1 cellular context compared by ENCODE assay signal in the genomic region with DNA sequence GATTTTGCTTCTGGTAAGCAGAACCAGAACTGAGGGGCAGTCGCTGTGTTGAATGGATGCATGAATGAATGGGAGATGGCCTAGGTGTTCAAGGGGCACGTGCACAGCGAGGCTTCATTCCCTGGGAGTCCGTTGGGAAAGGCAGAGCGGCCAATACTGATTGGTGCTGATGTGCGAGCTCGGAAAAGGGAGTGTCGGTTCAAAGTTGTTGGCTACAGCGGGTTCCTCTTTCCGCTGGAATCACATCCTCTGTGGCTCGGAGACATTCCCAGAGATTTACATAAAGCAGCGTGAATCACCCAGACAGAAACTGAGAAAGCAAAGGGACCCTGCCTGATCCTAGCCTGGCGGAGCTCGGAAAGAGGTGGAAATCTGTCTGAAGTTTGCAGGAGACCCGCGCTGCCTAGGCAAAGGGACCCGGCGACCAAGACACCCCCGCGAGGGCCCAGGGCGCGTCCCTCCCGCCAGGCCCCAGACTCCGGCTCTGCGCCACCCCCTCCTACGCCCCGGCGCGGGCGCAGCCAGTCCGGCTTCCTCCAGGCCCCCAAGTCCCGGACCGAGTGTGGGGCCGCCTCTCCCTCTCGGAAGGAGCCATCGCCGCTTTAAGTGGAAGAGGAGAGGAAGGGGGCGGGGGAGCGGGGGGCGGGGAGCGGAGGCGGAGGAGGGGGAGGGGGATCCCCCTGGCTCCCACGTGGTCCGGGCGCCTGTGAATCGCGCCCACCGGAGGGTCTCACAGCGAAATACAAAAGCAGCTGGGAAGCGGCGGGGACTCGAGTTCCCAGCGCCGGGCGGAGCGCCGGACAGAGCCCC.
TF ChIP-seq lines count a peak whose summit lies in the region.

A gene with protein sequence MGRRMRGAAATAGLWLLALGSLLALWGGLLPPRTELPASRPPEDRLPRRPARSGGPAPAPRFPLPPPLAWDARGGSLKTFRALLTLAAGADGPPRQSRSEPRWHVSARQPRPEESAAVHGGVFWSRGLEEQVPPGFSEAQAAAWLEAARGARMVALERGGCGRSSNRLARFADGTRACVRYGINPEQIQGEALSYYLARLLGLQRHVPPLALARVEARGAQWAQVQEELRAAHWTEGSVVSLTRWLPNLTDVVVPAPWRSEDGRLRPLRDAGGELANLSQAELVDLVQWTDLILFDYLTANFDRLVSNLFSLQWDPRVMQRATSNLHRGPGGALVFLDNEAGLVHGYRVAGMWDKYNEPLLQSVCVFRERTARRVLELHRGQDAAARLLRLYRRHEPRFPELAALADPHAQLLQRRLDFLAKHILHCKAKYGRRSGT (plus strand): TSS at position 774 of the 810 bp plus-strand sequence. CDS start 177 bp downstream, outside the sequence.

TF ChIP-seq in WTC11, 78 proteins besides CTCF, POLR2A, EP300 and RAD21 (continued from another document):
- TF ChIP-seq, protein P1, sequence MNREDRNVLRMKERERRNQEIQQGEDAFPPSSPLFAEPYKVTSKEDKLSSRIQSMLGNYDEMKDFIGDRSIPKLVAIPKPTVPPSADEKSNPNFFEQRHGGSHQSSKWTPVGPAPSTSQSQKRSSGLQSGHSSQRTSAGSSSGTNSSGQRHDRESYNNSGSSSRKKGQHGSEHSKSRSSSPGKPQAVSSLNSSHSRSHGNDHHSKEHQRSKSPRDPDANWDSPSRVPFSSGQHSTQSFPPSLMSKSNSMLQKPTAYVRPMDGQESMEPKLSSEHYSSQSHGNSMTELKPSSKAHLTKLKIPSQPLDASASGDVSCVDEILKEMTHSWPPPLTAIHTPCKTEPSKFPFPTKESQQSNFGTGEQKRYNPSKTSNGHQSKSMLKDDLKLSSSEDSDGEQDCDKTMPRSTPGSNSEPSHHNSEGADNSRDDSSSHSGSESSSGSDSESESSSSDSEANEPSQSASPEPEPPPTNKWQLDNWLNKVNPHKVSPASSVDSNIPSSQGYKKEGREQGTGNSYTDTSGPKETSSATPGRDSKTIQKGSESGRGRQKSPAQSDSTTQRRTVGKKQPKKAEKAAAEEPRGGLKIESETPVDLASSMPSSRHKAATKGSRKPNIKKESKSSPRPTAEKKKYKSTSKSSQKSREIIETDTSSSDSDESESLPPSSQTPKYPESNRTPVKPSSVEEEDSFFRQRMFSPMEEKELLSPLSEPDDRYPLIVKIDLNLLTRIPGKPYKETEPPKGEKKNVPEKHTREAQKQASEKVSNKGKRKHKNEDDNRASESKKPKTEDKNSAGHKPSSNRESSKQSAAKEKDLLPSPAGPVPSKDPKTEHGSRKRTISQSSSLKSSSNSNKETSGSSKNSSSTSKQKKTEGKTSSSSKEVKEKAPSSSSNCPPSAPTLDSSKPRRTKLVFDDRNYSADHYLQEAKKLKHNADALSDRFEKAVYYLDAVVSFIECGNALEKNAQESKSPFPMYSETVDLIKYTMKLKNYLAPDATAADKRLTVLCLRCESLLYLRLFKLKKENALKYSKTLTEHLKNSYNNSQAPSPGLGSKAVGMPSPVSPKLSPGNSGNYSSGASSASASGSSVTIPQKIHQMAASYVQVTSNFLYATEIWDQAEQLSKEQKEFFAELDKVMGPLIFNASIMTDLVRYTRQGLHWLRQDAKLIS (CRISPR knock-in tag; IDR thresholded peaks at IDR 0.05; ENCODE audit: borderline replicate concordance): no peak
- TF ChIP-seq ZNF317 (CRISPR knock-in tag; IDR thresholded peaks at IDR 0.05; ENCODE audit: borderline replicate concordance, low read depth): no peak
- TF ChIP-seq, protein P2, sequence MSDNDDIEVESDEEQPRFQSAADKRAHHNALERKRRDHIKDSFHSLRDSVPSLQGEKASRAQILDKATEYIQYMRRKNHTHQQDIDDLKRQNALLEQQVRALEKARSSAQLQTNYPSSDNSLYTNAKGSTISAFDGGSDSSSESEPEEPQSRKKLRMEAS (CRISPR knock-in tag; IDR thresholded peaks at IDR 0.05): peak; percentile 98
- TF ChIP-seq, protein P3, sequence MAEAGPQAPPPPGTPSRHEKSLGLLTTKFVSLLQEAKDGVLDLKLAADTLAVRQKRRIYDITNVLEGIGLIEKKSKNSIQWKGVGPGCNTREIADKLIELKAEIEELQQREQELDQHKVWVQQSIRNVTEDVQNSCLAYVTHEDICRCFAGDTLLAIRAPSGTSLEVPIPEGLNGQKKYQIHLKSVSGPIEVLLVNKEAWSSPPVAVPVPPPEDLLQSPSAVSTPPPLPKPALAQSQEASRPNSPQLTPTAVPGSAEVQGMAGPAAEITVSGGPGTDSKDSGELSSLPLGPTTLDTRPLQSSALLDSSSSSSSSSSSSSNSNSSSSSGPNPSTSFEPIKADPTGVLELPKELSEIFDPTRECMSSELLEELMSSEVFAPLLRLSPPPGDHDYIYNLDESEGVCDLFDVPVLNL (CRISPR knock-in tag; IDR thresholded peaks at IDR 0.05; ENCODE audit: borderline replicate concordance, low read depth): peak; percentile 46; the same call in 1 of the 2 replicates
- TF ChIP-seq EMX1 (CRISPR knock-in tag; IDR thresholded peaks at IDR 0.05): no peak
- TF ChIP-seq NR1H2 (CRISPR knock-in tag; IDR thresholded peaks at IDR 0.05): no peak
- TF ChIP-seq, protein P4, sequence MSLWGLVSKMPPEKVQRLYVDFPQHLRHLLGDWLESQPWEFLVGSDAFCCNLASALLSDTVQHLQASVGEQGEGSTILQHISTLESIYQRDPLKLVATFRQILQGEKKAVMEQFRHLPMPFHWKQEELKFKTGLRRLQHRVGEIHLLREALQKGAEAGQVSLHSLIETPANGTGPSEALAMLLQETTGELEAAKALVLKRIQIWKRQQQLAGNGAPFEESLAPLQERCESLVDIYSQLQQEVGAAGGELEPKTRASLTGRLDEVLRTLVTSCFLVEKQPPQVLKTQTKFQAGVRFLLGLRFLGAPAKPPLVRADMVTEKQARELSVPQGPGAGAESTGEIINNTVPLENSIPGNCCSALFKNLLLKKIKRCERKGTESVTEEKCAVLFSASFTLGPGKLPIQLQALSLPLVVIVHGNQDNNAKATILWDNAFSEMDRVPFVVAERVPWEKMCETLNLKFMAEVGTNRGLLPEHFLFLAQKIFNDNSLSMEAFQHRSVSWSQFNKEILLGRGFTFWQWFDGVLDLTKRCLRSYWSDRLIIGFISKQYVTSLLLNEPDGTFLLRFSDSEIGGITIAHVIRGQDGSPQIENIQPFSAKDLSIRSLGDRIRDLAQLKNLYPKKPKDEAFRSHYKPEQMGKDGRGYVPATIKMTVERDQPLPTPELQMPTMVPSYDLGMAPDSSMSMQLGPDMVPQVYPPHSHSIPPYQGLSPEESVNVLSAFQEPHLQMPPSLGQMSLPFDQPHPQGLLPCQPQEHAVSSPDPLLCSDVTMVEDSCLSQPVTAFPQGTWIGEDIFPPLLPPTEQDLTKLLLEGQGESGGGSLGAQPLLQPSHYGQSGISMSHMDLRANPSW (CRISPR knock-in tag; conservative IDR thresholded peaks at IDR 0.05; ENCODE audit: low read depth): no peak
- peak; percentile 70 for TF ChIP-seq SP1 (CRISPR knock-in tag; conservative IDR thresholded peaks at IDR 0.05)
- TF ChIP-seq, protein P5, sequence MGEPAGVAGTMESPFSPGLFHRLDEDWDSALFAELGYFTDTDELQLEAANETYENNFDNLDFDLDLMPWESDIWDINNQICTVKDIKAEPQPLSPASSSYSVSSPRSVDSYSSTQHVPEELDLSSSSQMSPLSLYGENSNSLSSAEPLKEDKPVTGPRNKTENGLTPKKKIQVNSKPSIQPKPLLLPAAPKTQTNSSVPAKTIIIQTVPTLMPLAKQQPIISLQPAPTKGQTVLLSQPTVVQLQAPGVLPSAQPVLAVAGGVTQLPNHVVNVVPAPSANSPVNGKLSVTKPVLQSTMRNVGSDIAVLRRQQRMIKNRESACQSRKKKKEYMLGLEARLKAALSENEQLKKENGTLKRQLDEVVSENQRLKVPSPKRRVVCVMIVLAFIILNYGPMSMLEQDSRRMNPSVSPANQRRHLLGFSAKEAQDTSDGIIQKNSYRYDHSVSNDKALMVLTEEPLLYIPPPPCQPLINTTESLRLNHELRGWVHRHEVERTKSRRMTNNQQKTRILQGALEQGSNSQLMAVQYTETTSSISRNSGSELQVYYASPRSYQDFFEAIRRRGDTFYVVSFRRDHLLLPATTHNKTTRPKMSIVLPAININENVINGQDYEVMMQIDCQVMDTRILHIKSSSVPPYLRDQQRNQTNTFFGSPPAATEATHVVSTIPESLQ (CRISPR knock-in tag; IDR thresholded peaks at IDR 0.05): no peak
- peak; percentile 87 for TF ChIP-seq FOXP1 (CRISPR knock-in tag; IDR thresholded peaks at IDR 0.05; ENCODE audit: borderline replicate concordance)
- TF ChIP-seq IRF2 (CRISPR knock-in tag; IDR thresholded peaks at IDR 0.05; ENCODE audit: borderline replicate concordance, low read depth): no peak
- TF ChIP-seq PRRX2 (CRISPR knock-in tag; IDR thresholded peaks at IDR 0.05): no peak
- TF ChIP-seq ZNF423 (CRISPR knock-in tag; IDR thresholded peaks at IDR 0.05): no peak
- no peak for TF ChIP-seq SOX15 (CRISPR knock-in tag; IDR thresholded peaks at IDR 0.05)
- no peak for TF ChIP-seq RELA (CRISPR knock-in tag; IDR thresholded peaks at IDR 0.05; ENCODE audit: borderline replicate concordance)
- no peak for TF ChIP-seq FOXJ3 (CRISPR knock-in tag; IDR thresholded peaks at IDR 0.05; ENCODE audit: borderline replicate concordance)
- TF ChIP-seq TP53 (CRISPR knock-in tag; IDR thresholded peaks at IDR 0.05): 0 out of 2 replicates have a peak, but pooled peaks have one; percentile 76
- 0 out of 2 replicates have a peak, but pooled peaks have one; percentile 30 for TF ChIP-seq ZNF263 (CRISPR knock-in tag; IDR thresholded peaks at IDR 0.05; ENCODE audit: low read depth)
- no peak for TF ChIP-seq ZNF121 (CRISPR knock-in tag; IDR thresholded peaks at IDR 0.05)
